ENCODE assay signal across 12 cellular contexts in genomic region chr12:11830298-11830937, GRCh38.
DNase-seq lines count a peak whose midpoint lies in the region; ATAC-seq and TF ChIP-seq lines count a peak whose summit lies in the region.
"Had no signal": no experiment of that assay in that cellular context is flagged by ENCODE, and none has a peak within 500 bp of the region (broad histone marks: within the 10 kb centered on the region; RNA-seq: fewer than 3 reads in every experiment).

No MANE protein-coding gene starts in this region.

- no peaks in the 10 kb centered on the region for H4K20me1 ChIP-seq in mammary epithelial cell (ENCODE audit: insufficient read depth, low read length)

- no peak for TF ChIP-seq EP300 in upper lobe of left lung (IDR thresholded peaks at IDR 0.05)

- H3K27me3 Mint-ChIP-seq in activated naive CD8-positive, alpha-beta T cell treated with anti-CD3 and anti-CD28 coated beads, Interleukin-2, amount 50 U/mL, for 24 hours: no peaks in the 10 kb centered on the region
- H3K27me3 Mint-ChIP-seq in activated naive CD8-positive, alpha-beta T cell treated with anti-CD3 and anti-CD28 coated beads for 36 hours: no peaks in the 10 kb centered on the region
- H3K27me3 Mint-ChIP-seq: progenitor cell of endocrine pancreas had no signal

- H3K4me3 Mint-ChIP-seq in activated naive CD8-positive, alpha-beta T cell treated with anti-CD3 and anti-CD28 coated beads, Interleukin-2, amount 50 U/mL, for 24 hours: no peak overlapping the region
- no peak overlapping the region for H3K4me3 Mint-ChIP-seq in activated naive CD8-positive, alpha-beta T cell treated with anti-CD3 and anti-CD28 coated beads for 36 hours

- no peaks in the 10 kb centered on the region for H3K79me2 ChIP-seq in mammary epithelial cell (ENCODE audit: insufficient read depth, low read length)

- H3K9ac ChIP-seq in mammary epithelial cell (ENCODE audit: insufficient read depth, low read length): no peak overlapping the region
- no peak overlapping the region for H3K9ac ChIP-seq in liver (ENCODE audit: low read depth in 1 of 2, low read length in 2 of 2)
- H3K9ac ChIP-seq: GM23248 had no signal

- intact Hi-C loops in mammary epithelial cell (cut with micrococcal nuclease): no loop called here

- H3K4me1 Mint-ChIP-seq in activated naive CD8-positive, alpha-beta T cell treated with anti-CD3 and anti-CD28 coated beads, Interleukin-2, amount 50 U/mL, for 24 hours: peaks cover 44% of the 10 kb centered on the region
- H3K4me1 Mint-ChIP-seq in activated naive CD8-positive, alpha-beta T cell treated with anti-CD3 and anti-CD28 coated beads for 36 hours: peaks cover 37% of the 10 kb centered on the region

- in situ Hi-C loops in mammary epithelial cell (cut with MboI; ENCODE audit: low sequenced_read_pairs in 2 of 2): no loop called here

- H3K9me3 ChIP-seq in mammary epithelial cell (replicated peaks; ENCODE audit: insufficient read depth, low read length): no peaks in the 10 kb centered on the region
- H3K9me3 ChIP-seq in liver (ENCODE audit: control insufficient read depth in 4 of 4, low read length in 3 of 4): no peaks in the 10 kb centered on the region
- H3K9me3 ChIP-seq in upper lobe of left lung: no peaks in the 10 kb centered on the region

- H3K36me3 ChIP-seq in mammary epithelial cell (ENCODE audit: insufficient read depth, low read length): no peaks in the 10 kb centered on the region
- H3K36me3 ChIP-seq in liver (ENCODE audit: control insufficient read depth in 4 of 4, insufficient read depth in 3 of 4, low read depth in 1 of 4, low read length in 3 of 4): peaks cover 0 to 3% (median 2%) of the 10 kb centered on the region in 4 donors
- peaks cover 0 to 8% (median 0%) of the 10 kb centered on the region in 4 donors for H3K36me3 ChIP-seq in upper lobe of left lung

- WGBS in mammary epithelial cell (ENCODE audit: low coverage, missing lambda C conversion rate): 46% methylated on average over 5 of the region's 5 CpGs
- 79% methylated on average over 5 of the region's 5 CpGs for WGBS in liver
- WGBS in upper lobe of left lung, 2 donors: 64 to 72% methylated on average over 5 of the region's 5 CpGs

- peaks cover 21% of the 10 kb centered on the region for H3K4me1 ChIP-seq in mammary epithelial cell (ENCODE audit: insufficient read depth, low read length)
- H3K4me1 ChIP-seq in liver (ENCODE audit: control insufficient read depth in 4 of 4, insufficient read depth in 4 of 4, low read length in 3 of 4): peaks cover 3 to 31% (median 20%) of the 10 kb centered on the region in 4 donors
- H3K4me1 ChIP-seq in upper lobe of left lung: peaks cover 42 to 66% (median 51%) of the 10 kb centered on the region in 4 donors

- dilution Hi-C loops in mammary epithelial cell (cut with HindIII; ENCODE audit: low sequenced_read_pairs): no loop called here

- no peak for TF ChIP-seq POLR2A in upper lobe of left lung (IDR thresholded peaks at IDR 0.05)

- H3K27ac Mint-ChIP-seq in activated naive CD8-positive, alpha-beta T cell treated with anti-CD3 and anti-CD28 coated beads, Interleukin-2, amount 50 U/mL, for 24 hours: no peak overlapping the region
- no peak overlapping the region for H3K27ac Mint-ChIP-seq in activated naive CD8-positive, alpha-beta T cell treated with anti-CD3 and anti-CD28 coated beads for 36 hours
- H3K27ac Mint-ChIP-seq: progenitor cell of endocrine pancreas had no signal

- peaks cover 12% of the 10 kb centered on the region for H3K36me3 Mint-ChIP-seq in activated naive CD8-positive, alpha-beta T cell treated with anti-CD3 and anti-CD28 coated beads, Interleukin-2, amount 50 U/mL, for 24 hours (ENCODE audit: low read depth)
- peaks cover 18% of the 10 kb centered on the region for H3K36me3 Mint-ChIP-seq in activated naive CD8-positive, alpha-beta T cell treated with anti-CD3 and anti-CD28 coated beads for 36 hours

- H3K27ac ChIP-seq in mammary epithelial cell (ENCODE audit: insufficient read depth, low read depth, low read length): no peak overlapping the region
- H3K27ac ChIP-seq in liver (ENCODE audit: low read depth in 1 of 2, low read length in 2 of 2): peak overlapping the region; percentile 2 to 6
- peak overlapping the region; percentile 8 to 71 (median 58) for H3K27ac ChIP-seq in upper lobe of left lung
- H3K27ac ChIP-seq: GM23248 had no signal

- H3K4me3 ChIP-seq in mammary epithelial cell (replicated peaks in 1 of 3; ENCODE audit: insufficient read depth in 1 of 3, low read depth in 2 of 3, low read length in 3 of 3) (no peak overlapping the region), liver (ENCODE audit: low read depth in 1 of 3, low read length in 3 of 3) (no peak overlapping the region), upper lobe of left lung (no peak overlapping the region)
- H3K4me3 ChIP-seq: GM23248 had no signal

- no peak for DNase-seq in activated naive CD8-positive, alpha-beta T cell treated with anti-CD3 and anti-CD28 coated beads, Interleukin-2, amount 50 U/mL, for 24 hours
- no peak for DNase-seq in activated naive CD8-positive, alpha-beta T cell treated with anti-CD3 and anti-CD28 coated beads for 36 hours
- peak; percentile 55 for DNase-seq in mammary epithelial cell
- DNase-seq in upper lobe of left lung: no peak
- DNase-seq in GM20000 (ENCODE audit: low spot score): no peak
- no peak for DNase-seq in NCI-H1417 treated with DMSO at 0.1 percent for 48 hours (lab: John Stamatoyannopoulos, UW)
- DNase-seq in SW 1271 (lab: John Stamatoyannopoulos, UW): no peak
- DNase-seq: GM23248; NCI-H1694; NK-92 treated with Interleukin-12 subunit alpha and Interleukin-12 subunit beta, amount 100 ng/mL, for 24 hours had no signal

- TF ChIP-seq CTCF in mammary epithelial cell (conservative IDR thresholded peaks at IDR 0.05 in 1 of 2, IDR thresholded peaks at IDR 0.05 in 1 of 2; ENCODE audit: extremely low read depth in 1 of 2, insufficient read depth in 1 of 2, low read depth in 1 of 2, low read length in 2 of 2) (no peak), liver (IDR thresholded peaks at IDR 0.05; ENCODE audit: low read depth, low read length, missing input control) (no peak), upper lobe of left lung (IDR thresholded peaks at IDR 0.05) (no peak), GM20000 (IDR thresholded peaks at IDR 0.05; ENCODE audit: extremely low read depth, missing control alignments) (no peak)

- H3K4me2 ChIP-seq in mammary epithelial cell (ENCODE audit: insufficient read depth, low read depth, low read length): peak overlapping the region; percentile 48

- peak overlapping the region; percentile 19 for H2AFZ ChIP-seq in mammary epithelial cell (ENCODE audit: low read depth, low read length)
- H2AFZ ChIP-seq: GM23248 had no signal

- H3K9me3 Mint-ChIP-seq in activated naive CD8-positive, alpha-beta T cell treated with anti-CD3 and anti-CD28 coated beads, Interleukin-2, amount 50 U/mL, for 24 hours: no peaks in the 10 kb centered on the region
- H3K9me3 Mint-ChIP-seq in activated naive CD8-positive, alpha-beta T cell treated with anti-CD3 and anti-CD28 coated beads for 36 hours: no peaks in the 10 kb centered on the region

- H3K27me3 ChIP-seq in mammary epithelial cell (ENCODE audit: insufficient read depth, low read length): no peaks in the 10 kb centered on the region
- no peaks in the 10 kb centered on the region for H3K27me3 ChIP-seq in liver (ENCODE audit: control insufficient read depth in 4 of 4, insufficient read depth in 4 of 4, low read length in 3 of 4)
- H3K27me3 ChIP-seq in upper lobe of left lung: no peaks in the 10 kb centered on the region

- ATAC-seq in activated naive CD8-positive, alpha-beta T cell treated with anti-CD3 and anti-CD28 coated beads, Interleukin-2, amount 50 U/mL, for 24 hours: peak; percentile 12
- no peak for ATAC-seq in upper lobe of left lung (ENCODE audit: low FRiP score in 2 of 2)

- TF ChIP-seq RAD21 in liver (IDR thresholded peaks at IDR 0.05): no peak

- no TSS peak for BruUV-seq in mammary epithelial cell (replicated peaks; lab: Mats Ljungman, UMichigan)

- CTCF ChIA-PET in mammary epithelial cell (lab: Charles Lee; ENCODE audit: low non-redundant PET): no interaction called here

TF ChIP-seq in liver, 16 proteins besides CTCF, POLR2A, EP300 and RAD21:
- TF ChIP-seq RXRA (IDR thresholded peaks at IDR 0.05) (no peak), ZBTB33 (IDR thresholded peaks at IDR 0.05) (no peak), MAX (IDR thresholded peaks at IDR 0.05) (no peak)
